Comparison of ENCODE assay signal across 26 cellular contexts in genomic region chr4:88130544-88131305, GRCh38. TPM values are rescaled to one million over a fixed set of nuclear protein-coding genes. Genes with fewer than 3 reads are reported as not detected.
DNase-seq lines count a peak whose midpoint lies in the region; TF ChIP-seq lines count a peak whose summit lies in the region.
"Had no signal": no experiment of that assay in that cellular context is flagged by ENCODE, and none has a peak within 500 bp of the region (broad histone marks: within the 10 kb centered on the region; RNA-seq: fewer than 3 reads in every experiment).

No MANE protein-coding gene starts in this region.

- H3K27me3 ChIP-seq in endodermal cell (ENCODE audit: control insufficient read depth, insufficient read depth, low read length, poor library complexity, severe bottlenecking) (no peaks in the 10 kb centered on the region), tibial artery (no peaks in the 10 kb centered on the region)
- H3K27me3 ChIP-seq: BLaER1 treated with 17β-estradiol and CSF1 and Interleukin-3, amounts not matched to agents 10 nM and 100 nM; dorsolateral prefrontal cortex; gastroesophageal sphincter had no signal

- H3K27ac ChIP-seq in endodermal cell (ENCODE audit: low read depth, low read length) (no peak overlapping the region), tibial artery (no peak overlapping the region)
- H3K27ac ChIP-seq: BLaER1 treated with 17β-estradiol and CSF1 and Interleukin-3, amounts not matched to agents 10 nM and 100 nM; dorsolateral prefrontal cortex; gastroesophageal sphincter; VCaP had no signal

- H3K4me1 ChIP-seq in endodermal cell (ENCODE audit: control insufficient read depth, insufficient read depth, low read length), result no peaks in the 10 kb centered on the region
- H3K4me1 ChIP-seq in tibial artery, result no peaks in the 10 kb centered on the region
- H3K4me1 ChIP-seq: gastroesophageal sphincter had no signal

- peaks cover 10% of the 10 kb centered on the region for H3K9me3 ChIP-seq in endodermal cell (ENCODE audit: control insufficient read depth, low read length)
- H3K9me3 ChIP-seq in tibial artery, result no peaks in the 10 kb centered on the region
- H3K9me3 ChIP-seq: gastroesophageal sphincter, SK-N-SH had no signal

- no peak overlapping the region for H3K9ac ChIP-seq in endodermal cell (ENCODE audit: extremely low read depth, low read length, poor library complexity, severe bottlenecking)
- H3K9ac ChIP-seq: BLaER1 treated with 17β-estradiol and CSF1 and Interleukin-3, amounts not matched to agents 10 nM and 100 nM; SK-N-SH had no signal

- peaks cover 6% of the 10 kb centered on the region for H3K36me3 Mint-ChIP-seq in endodermal cell (ENCODE audit: low read depth)
- H3K36me3 Mint-ChIP-seq: activated naive CD4-positive, alpha-beta T cell treated with anti-CD3 and anti-CD28 coated beads, Interleukin-2, amount 10 ng/mL, durations not matched to agents 7 days and 5 days; naive thymus-derived CD8-positive, alpha-beta T cell had no signal

- H3K27ac Mint-ChIP-seq in endodermal cell, result no peak overlapping the region
- H3K27ac Mint-ChIP-seq: activated naive CD4-positive, alpha-beta T cell treated with anti-CD3 and anti-CD28 coated beads, Interleukin-2, amount 10 ng/mL, durations not matched to agents 7 days and 5 days; activated T-helper 17 cell treated with anti-CD3 and anti-CD28 coated beads, Interleukin-2, amount 50 U/mL, for 72 hours; naive thymus-derived CD8-positive, alpha-beta T cell had no signal

- intact Hi-C loops in tibial artery (cut with DNase I; ENCODE audit: low total_unique reads), result no loop called here

- WGBS in endodermal cell (ENCODE audit: insufficient coverage in 1 of 2, insufficient read length in 1 of 2), 2 experiments, result 94 to 95% methylated on average over 5 to 9 of the region's 9 CpGs

- no peak overlapping the region for H3K4me3 Mint-ChIP-seq in endodermal cell
- H3K4me3 Mint-ChIP-seq: activated naive CD4-positive, alpha-beta T cell treated with anti-CD3 and anti-CD28 coated beads, Interleukin-2, amount 10 ng/mL, durations not matched to agents 7 days and 5 days; activated T-helper 17 cell treated with anti-CD3 and anti-CD28 coated beads, Interleukin-2, amount 50 U/mL, for 72 hours; naive thymus-derived CD8-positive, alpha-beta T cell had no signal

- DNase-seq in MV-4-11 (lab: John Stamatoyannopoulos, UW) (peak; percentile 42), SIG-M5 treated with dmso at 0.1 percent for 504 hours (lab: John Stamatoyannopoulos, UW; ENCODE audit: unreplicated experiment) (peak; percentile 44), endodermal cell (no peak), NCI-H1105 treated with DMSO at 0.1 percent for 48 hours (lab: John Stamatoyannopoulos, UW) (no peak), NCI-H1436 treated with DMSO at 0.1 percent for 48 hours (lab: John Stamatoyannopoulos, UW) (no peak), tibial artery (no peak), germinal center (ENCODE audit: low spot score) (no peak)
- DNase-seq: activated CD4-positive, alpha-beta T cell treated with anti-CD3 and anti-CD28 coated beads for 4 hours; activated naive CD4-positive, alpha-beta T cell treated with anti-CD3 and anti-CD28 coated beads, Interleukin-2, amount 10 ng/mL, durations not matched to agents 7 days and 5 days; dorsolateral prefrontal cortex; GOT3; hippocampal formation; naive thymus-derived CD8-positive, alpha-beta T cell; NCI-H146; NCI-H446 treated with DMSO at 0.1 percent for 48 hours; NCI-H774; nucleus accumbens; SK-N-SH; stimulated activated CD4-positive, alpha-beta T cell treated with anti-CD3 and anti-CD28 coated beads, Interleukin-15, amount 100 ng/mL, for 24 hours; stimulated activated CD4-positive, alpha-beta T cell treated with anti-CD3 and anti-CD28 coated beads, Interleukin-4, amount 100 ng/mL, for 4 hours; T-helper 2 cell had no signal

- H3K27me3 Mint-ChIP-seq in endodermal cell (ENCODE audit: insufficient read depth), result no peaks in the 10 kb centered on the region
- H3K27me3 Mint-ChIP-seq: activated naive CD4-positive, alpha-beta T cell treated with anti-CD3 and anti-CD28 coated beads, Interleukin-2, amount 10 ng/mL, durations not matched to agents 7 days and 5 days; activated T-helper 17 cell treated with anti-CD3 and anti-CD28 coated beads, Interleukin-2, amount 50 U/mL, for 72 hours had no signal

- H3K4me1 Mint-ChIP-seq in endodermal cell, result peaks cover 3% of the 10 kb centered on the region
- H3K4me1 Mint-ChIP-seq: activated naive CD4-positive, alpha-beta T cell treated with anti-CD3 and anti-CD28 coated beads, Interleukin-2, amount 10 ng/mL, durations not matched to agents 7 days and 5 days; activated T-helper 17 cell treated with anti-CD3 and anti-CD28 coated beads, Interleukin-2, amount 50 U/mL, for 72 hours; naive thymus-derived CD8-positive, alpha-beta T cell had no signal

- TF ChIP-seq CTCF in endodermal cell (conservative IDR thresholded peaks at IDR 0.05) (peak; percentile 14), tibial artery (IDR thresholded peaks at IDR 0.05) (no peak)

- H3K36me3 ChIP-seq in endodermal cell (ENCODE audit: control insufficient read depth, insufficient read depth, low read length), result no peaks in the 10 kb centered on the region
- H3K36me3 ChIP-seq in tibial artery, result no peaks in the 10 kb centered on the region
- H3K36me3 ChIP-seq: BLaER1 treated with 17β-estradiol and CSF1 and Interleukin-3, amounts not matched to agents 10 nM and 100 nM; gastroesophageal sphincter had no signal

- H3K4me3 ChIP-seq in endodermal cell (ENCODE audit: low read length) (no peak overlapping the region), tibial artery (no peak overlapping the region)
- H3K4me3 ChIP-seq: BLaER1 treated with 17β-estradiol and CSF1 and Interleukin-3, amounts not matched to agents 10 nM and 100 nM; dorsolateral prefrontal cortex; gastroesophageal sphincter; lung had no signal

- peaks cover 29% of the 10 kb centered on the region for H3K9me3 Mint-ChIP-seq in endodermal cell
- H3K9me3 Mint-ChIP-seq: activated naive CD4-positive, alpha-beta T cell treated with anti-CD3 and anti-CD28 coated beads, Interleukin-2, amount 10 ng/mL, durations not matched to agents 7 days and 5 days; activated T-helper 17 cell treated with anti-CD3 and anti-CD28 coated beads, Interleukin-2, amount 50 U/mL, for 72 hours had no signal

RNA-seq across cellular contexts. Expression of gene ABCG2, which starts 27.7 kb away (rescaled TPM):
- total RNA-seq in endodermal cell, result 1 to 10 TPM in 1 of 2 donors, under 1 TPM in 1; 0.31 to 4.0 TPM
- polyA plus RNA-seq in endodermal cell (2013, experiment 1 of 2), result 0.36 TPM
- 1.2 TPM for polyA plus RNA-seq in endodermal cell (2013, experiment 2 of 2)

Comparison
In these comparisons a context has a peak if more than half of its experiments do, and no peak if none do; other contexts are left out.
1. DNase-seq: peak in MV-4-11 (single experiment) and SIG-M5 treated with dmso at 0.1 percent for 504 hours (single experiment); none in endodermal cell (single experiment), NCI-H1105 treated with DMSO at 0.1 percent for 48 hours (single experiment), NCI-H1436 treated with DMSO at 0.1 percent for 48 hours (single experiment), tibial artery (0 of 2) and germinal center (single experiment).